10 cellular contexts compared by ENCODE assay signal in the genomic region with DNA sequence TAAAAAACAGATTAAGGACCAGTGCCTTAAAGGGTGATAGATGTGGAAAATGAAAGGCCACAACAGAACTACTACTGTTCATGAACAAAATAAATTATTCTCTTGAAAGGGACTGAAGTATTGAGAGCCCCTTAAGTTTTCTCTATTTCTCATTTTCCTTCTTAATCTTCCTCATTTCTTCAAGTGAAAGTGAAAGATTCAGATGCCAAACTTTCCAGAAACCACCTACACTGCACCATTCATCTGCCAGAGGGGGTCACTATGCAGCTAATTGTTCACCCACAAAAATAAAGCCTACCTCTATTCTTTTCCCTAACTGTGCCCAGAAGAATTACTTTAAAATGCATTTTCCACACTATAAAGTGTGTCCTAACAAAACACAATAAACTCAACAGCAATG.
DNase-seq lines count a peak whose midpoint lies in the region; ATAC-seq and TF ChIP-seq lines count a peak whose summit lies in the region.
"Had no signal": no experiment of that assay in that cellular context is flagged by ENCODE, and none has a peak within 500 bp of the region (broad histone marks: within the 10 kb centered on the region; RNA-seq: fewer than 3 reads in every experiment).

No MANE protein-coding gene starts in this region.

- no peak overlapping the region for H3K27ac ChIP-seq in SK-N-SH (ENCODE audit: low read depth in 2 of 2, low read length in 1 of 2)
- no peak overlapping the region for H3K27ac ChIP-seq in WERI-Rb-1
- no peak overlapping the region for H3K27ac ChIP-seq in lower lobe of right lung

- H3K4me1 ChIP-seq in SK-N-SH (ENCODE audit: control insufficient read depth in 1 of 2, insufficient read depth in 2 of 2, low read depth in 1 of 2, low read length in 1 of 2) (no peaks in the 10 kb centered on the region), lower lobe of right lung (no peaks in the 10 kb centered on the region)

- H4K20me1 ChIP-seq in SK-N-SH (ENCODE audit: insufficient read depth), result no peaks in the 10 kb centered on the region

- no peak overlapping the region for H3K4me3 ChIP-seq in SK-N-SH (ENCODE audit: low read depth in 2 of 2, low read length in 1 of 2)
- no peak overlapping the region for H3K4me3 ChIP-seq in WERI-Rb-1 (ENCODE audit: low read depth, low read length)
- no peak overlapping the region for H3K4me3 ChIP-seq in lower lobe of right lung

- no peaks in the 10 kb centered on the region for H3K9me3 ChIP-seq in SK-N-SH
- H3K9me3 ChIP-seq in WERI-Rb-1 (ENCODE audit: severe bottlenecking), result no peaks in the 10 kb centered on the region
- H3K9me3 ChIP-seq in lower lobe of right lung, result no peaks in the 10 kb centered on the region

- H3K79me2 ChIP-seq in SK-N-SH (ENCODE audit: insufficient read depth), result no peaks in the 10 kb centered on the region

- CTCF ChIA-PET in SK-N-SH (lab: Yijun Ruan, JAX), result no interaction called here

- ATAC-seq in SK-N-SH treated with all-trans-retinoic acid at 6 μM for 48 hours (no peak; the same call in 2 of the 3 replicates), HG02571 (IDR thresholded peaks at IDR 0.05; ENCODE audit: unreplicated experiment) (peak; percentile 74), lower lobe of right lung (no peak), HG02884 (IDR thresholded peaks at IDR 0.05; ENCODE audit: unreplicated experiment) (no peak)

- POLR2A ChIA-PET in SK-N-SH (lab: Yijun Ruan, JAX), result no interaction called here

- TF ChIP-seq CTCF in SK-N-SH (IDR thresholded peaks at IDR 0.05), result peak; percentile 14; the same call in 1 of the 2 replicates
- peak; percentile 21; the same call in 1 of the 2 replicates for TF ChIP-seq CTCF in WERI-Rb-1 (IDR thresholded peaks at IDR 0.05; ENCODE audit: low read depth, low read length)
- TF ChIP-seq CTCF in lower lobe of right lung (IDR thresholded peaks at IDR 0.05), result no peak

- no peak overlapping the region for H3K4me2 ChIP-seq in SK-N-SH

- H3K9me2 ChIP-seq in SK-N-SH, result no peaks in the 10 kb centered on the region

- H3F3A ChIP-seq in SK-N-SH (replicated peaks; ENCODE audit: insufficient read depth), result no peaks in the 10 kb centered on the region

- H3K27me3 ChIP-seq in SK-N-SH (ENCODE audit: insufficient read depth), result no peaks in the 10 kb centered on the region
- no peaks in the 10 kb centered on the region for H3K27me3 ChIP-seq in WERI-Rb-1 (ENCODE audit: insufficient read depth, low read depth, severe bottlenecking)
- no peaks in the 10 kb centered on the region for H3K27me3 ChIP-seq in lower lobe of right lung (ENCODE audit: low read depth)

- no peak overlapping the region for H3K9ac ChIP-seq in SK-N-SH

- H2AFZ ChIP-seq in SK-N-SH (ENCODE audit: low read depth), result no peak overlapping the region

- no peak for TF ChIP-seq RAD21 in SK-N-SH (IDR thresholded peaks at IDR 0.05; ENCODE audit: low read length)

- TF ChIP-seq EP300 in SK-N-SH (IDR thresholded peaks at IDR 0.05; ENCODE audit: borderline replicate concordance in 1 of 2, low read depth in 1 of 2, low read length in 1 of 2), result no peak

- H3K36me3 ChIP-seq in SK-N-SH (replicated peaks in 1 of 2; ENCODE audit: control insufficient read depth in 1 of 2, insufficient read depth in 2 of 2, low read length in 1 of 2) (no peaks in the 10 kb centered on the region), WERI-Rb-1 (no peaks in the 10 kb centered on the region), lower lobe of right lung (no peaks in the 10 kb centered on the region)

- DNase-seq in SK-N-SH (no peak), WERI-Rb-1 (no peak), myocyte (ENCODE audit: low read depth) (peak; percentile 2), lower lobe of right lung (no peak), DMS153 (lab: John Stamatoyannopoulos, UW) (no peak)
- DNase-seq: activated CD4-positive, alpha-beta T cell treated with anti-CD3 and anti-CD28 coated beads, Interleukin-2, amount 10 ng/mL, durations not matched to agents 24 days and 14 days; head of caudate nucleus had no signal

- intact Hi-C loops in lower lobe of right lung (cut with DNase I), result no loop called here

TF ChIP-seq in SK-N-SH, 30 proteins besides CTCF, POLR2A, EP300 and RAD21 (continues in another document):
- TF ChIP-seq, protein P1, sequence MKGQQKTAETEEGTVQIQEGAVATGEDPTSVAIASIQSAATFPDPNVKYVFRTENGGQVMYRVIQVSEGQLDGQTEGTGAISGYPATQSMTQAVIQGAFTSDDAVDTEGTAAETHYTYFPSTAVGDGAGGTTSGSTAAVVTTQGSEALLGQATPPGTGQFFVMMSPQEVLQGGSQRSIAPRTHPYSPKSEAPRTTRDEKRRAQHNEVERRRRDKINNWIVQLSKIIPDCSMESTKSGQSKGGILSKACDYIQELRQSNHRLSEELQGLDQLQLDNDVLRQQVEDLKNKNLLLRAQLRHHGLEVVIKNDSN (IDR thresholded peaks at IDR 0.05; ENCODE audit: borderline replicate concordance, low read depth), result no peak
- TF ChIP-seq, protein P2, sequence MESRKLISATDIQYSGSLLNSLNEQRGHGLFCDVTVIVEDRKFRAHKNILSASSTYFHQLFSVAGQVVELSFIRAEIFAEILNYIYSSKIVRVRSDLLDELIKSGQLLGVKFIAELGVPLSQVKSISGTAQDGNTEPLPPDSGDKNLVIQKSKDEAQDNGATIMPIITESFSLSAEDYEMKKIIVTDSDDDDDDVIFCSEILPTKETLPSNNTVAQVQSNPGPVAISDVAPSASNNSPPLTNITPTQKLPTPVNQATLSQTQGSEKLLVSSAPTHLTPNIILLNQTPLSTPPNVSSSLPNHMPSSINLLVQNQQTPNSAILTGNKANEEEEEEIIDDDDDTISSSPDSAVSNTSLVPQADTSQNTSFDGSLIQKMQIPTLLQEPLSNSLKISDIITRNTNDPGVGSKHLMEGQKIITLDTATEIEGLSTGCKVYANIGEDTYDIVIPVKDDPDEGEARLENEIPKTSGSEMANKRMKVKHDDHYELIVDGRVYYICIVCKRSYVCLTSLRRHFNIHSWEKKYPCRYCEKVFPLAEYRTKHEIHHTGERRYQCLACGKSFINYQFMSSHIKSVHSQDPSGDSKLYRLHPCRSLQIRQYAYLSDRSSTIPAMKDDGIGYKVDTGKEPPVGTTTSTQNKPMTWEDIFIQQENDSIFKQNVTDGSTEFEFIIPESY (IDR thresholded peaks at IDR 0.05; ENCODE audit: borderline replicate concordance, low read depth), result no peak
- TF ChIP-seq, protein P3, sequence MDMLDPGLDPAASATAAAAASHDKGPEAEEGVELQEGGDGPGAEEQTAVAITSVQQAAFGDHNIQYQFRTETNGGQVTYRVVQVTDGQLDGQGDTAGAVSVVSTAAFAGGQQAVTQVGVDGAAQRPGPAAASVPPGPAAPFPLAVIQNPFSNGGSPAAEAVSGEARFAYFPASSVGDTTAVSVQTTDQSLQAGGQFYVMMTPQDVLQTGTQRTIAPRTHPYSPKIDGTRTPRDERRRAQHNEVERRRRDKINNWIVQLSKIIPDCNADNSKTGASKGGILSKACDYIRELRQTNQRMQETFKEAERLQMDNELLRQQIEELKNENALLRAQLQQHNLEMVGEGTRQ (IDR thresholded peaks at IDR 0.05; ENCODE audit: borderline replicate concordance, low read depth, low read length), result no peak
- TF ChIP-seq EZH2phosphoT487 (IDR thresholded peaks at IDR 0.05; ENCODE audit: borderline replicate concordance, low read depth) (no peak), POLR2AphosphoS5 (IDR thresholded peaks at IDR 0.05; ENCODE audit: low read depth, low read length) (no peak), ELF1 (IDR thresholded peaks at IDR 0.05) (no peak), SMC3 (IDR thresholded peaks at IDR 0.05; ENCODE audit: low read depth, low read length) (no peak)

TF ChIP-seq in SK-N-SH treated with all-trans-retinoic acid at 6 μM for 48 hours, 23 proteins besides CTCF, POLR2A, EP300 and RAD21:
- TF ChIP-seq RARB (CRISPR knock-in tag; IDR thresholded peaks at IDR 0.05) (no peak), ISL1 (CRISPR knock-in tag; IDR thresholded peaks at IDR 0.05) (no peak), ESRRG (CRISPR knock-in tag; IDR thresholded peaks at IDR 0.05) (no peak), TCF4 (CRISPR knock-in tag; IDR thresholded peaks at IDR 0.05; ENCODE audit: borderline replicate concordance) (no peak)
